Comparison of ENCODE assay signal across 1 cellular context in genomic region chr16:67425046-67425445, GRCh38.
A peak's percentile ranks its signal among the peaks of the same experiment; 100 is the strongest.
TF ChIP-seq lines count a peak whose summit lies in the region.

No MANE protein-coding gene starts in this region.

TF ChIP-seq in K562, 482 proteins besides CTCF, POLR2A, EP300 and RAD21:
- TF ChIP-seq ZBTB1 (CRISPR knock-in tag; IDR thresholded peaks at IDR 0.05; ENCODE audit: borderline replicate concordance, low read depth) (no peak), KHSRP (IDR thresholded peaks at IDR 0.05) (no peak), CTCFL (IDR thresholded peaks at IDR 0.05; ENCODE audit: borderline replicate concordance, insufficient read depth, low read depth, low read length, poor library complexity, severe bottlenecking) (peak; percentile 22)
TF ChIP-seq in K562: peak in this region for 1.
